ENCODE assay signal across 1 cellular context in the genomic region with DNA sequence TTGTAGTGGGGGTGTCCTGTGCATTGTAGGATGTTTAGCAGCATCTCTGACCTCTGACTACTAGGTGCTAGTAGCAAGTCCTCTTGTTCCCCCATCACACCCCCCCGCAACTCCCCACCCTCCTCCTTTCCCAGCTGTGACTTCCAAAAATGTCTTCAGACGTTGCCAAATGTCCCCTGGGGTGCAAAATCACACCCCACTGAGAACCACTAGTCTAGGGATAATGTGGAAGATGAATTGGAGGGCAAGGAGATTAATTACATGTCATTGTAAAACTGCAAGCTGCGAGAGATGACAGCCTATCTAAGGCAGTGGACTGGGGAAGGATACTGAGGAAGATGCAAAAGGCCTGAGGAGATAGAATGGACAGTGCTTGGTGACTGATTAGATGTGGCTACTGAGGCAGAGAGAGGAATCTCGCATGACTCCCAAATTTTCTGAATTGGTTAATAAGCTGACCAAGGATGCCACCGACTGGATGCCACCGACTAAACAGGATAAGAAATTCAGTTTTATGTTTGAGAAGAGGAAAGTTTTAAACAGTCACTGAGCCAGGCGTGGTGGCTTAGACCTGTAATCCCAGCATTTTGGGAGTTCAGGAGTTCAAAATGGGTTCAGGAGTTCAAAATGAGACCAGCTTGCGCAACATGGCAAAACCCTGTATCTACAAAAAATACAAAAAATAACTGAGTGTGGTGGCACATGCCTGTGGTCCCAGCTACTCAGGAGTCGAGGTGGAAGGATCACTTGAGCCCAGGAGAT.
TF ChIP-seq lines count a peak whose summit lies in the region.

No MANE protein-coding gene starts in this region.

TF ChIP-seq in HepG2, 621 proteins besides CTCF, POLR2A, EP300 and RAD21 (continued from another document):
- TF ChIP-seq ZHX2 (IDR thresholded peaks at IDR 0.05; ENCODE audit: low read depth) (no peak), ZHX2 (CRISPR knock-in tag; IDR thresholded peaks at IDR 0.05; ENCODE audit: borderline replicate concordance) (no peak), LCORL (IDR thresholded peaks at IDR 0.05) (peak; percentile 87), LCORL (CRISPR knock-in tag; IDR thresholded peaks at IDR 0.05) (peak; percentile 97), ZNF572 (CRISPR knock-in tag; IDR thresholded peaks at IDR 0.05) (no peak), YY1 (IDR thresholded peaks at IDR 0.05; ENCODE audit: insufficient read depth, insufficient replicate concordance, low read depth, low read length) (no peak), ELF1 (CRISPR knock-in tag; IDR thresholded peaks at IDR 0.05) (no peak), RBM22 (optimal IDR thresholded peaks at IDR 0.05; ENCODE audit: low read length) (no peak), TAF1 (CRISPR knock-in tag; IDR thresholded peaks at IDR 0.05) (0 out of 2 replicates have a peak, but pooled peaks have one; percentile 11), RBAK (CRISPR knock-in tag; IDR thresholded peaks at IDR 0.05) (no peak), ZSCAN21 (CRISPR knock-in tag; IDR thresholded peaks at IDR 0.05; ENCODE audit: borderline replicate concordance) (no peak), ETV5 (CRISPR knock-in tag; IDR thresholded peaks at IDR 0.05; ENCODE audit: borderline replicate concordance) (no peak), TCF12 (IDR thresholded peaks at IDR 0.05) (no peak), TCF12 (CRISPR knock-in tag; IDR thresholded peaks at IDR 0.05) (no peak), KLF15 (CRISPR knock-in tag; IDR thresholded peaks at IDR 0.05; ENCODE audit: borderline replicate concordance) (no peak), HNRNPH1 (optimal IDR thresholded peaks at IDR 0.05; ENCODE audit: low read depth, low read length) (no peak), MXD4 (CRISPR knock-in tag; IDR thresholded peaks at IDR 0.05) (no peak), NONO (IDR thresholded peaks at IDR 0.05) (no peak), NONO (CRISPR knock-in tag; conservative IDR thresholded peaks at IDR 0.05) (no peak), ZFP62 (CRISPR knock-in tag; IDR thresholded peaks at IDR 0.05) (no peak)
- TF ChIP-seq, protein P1, sequence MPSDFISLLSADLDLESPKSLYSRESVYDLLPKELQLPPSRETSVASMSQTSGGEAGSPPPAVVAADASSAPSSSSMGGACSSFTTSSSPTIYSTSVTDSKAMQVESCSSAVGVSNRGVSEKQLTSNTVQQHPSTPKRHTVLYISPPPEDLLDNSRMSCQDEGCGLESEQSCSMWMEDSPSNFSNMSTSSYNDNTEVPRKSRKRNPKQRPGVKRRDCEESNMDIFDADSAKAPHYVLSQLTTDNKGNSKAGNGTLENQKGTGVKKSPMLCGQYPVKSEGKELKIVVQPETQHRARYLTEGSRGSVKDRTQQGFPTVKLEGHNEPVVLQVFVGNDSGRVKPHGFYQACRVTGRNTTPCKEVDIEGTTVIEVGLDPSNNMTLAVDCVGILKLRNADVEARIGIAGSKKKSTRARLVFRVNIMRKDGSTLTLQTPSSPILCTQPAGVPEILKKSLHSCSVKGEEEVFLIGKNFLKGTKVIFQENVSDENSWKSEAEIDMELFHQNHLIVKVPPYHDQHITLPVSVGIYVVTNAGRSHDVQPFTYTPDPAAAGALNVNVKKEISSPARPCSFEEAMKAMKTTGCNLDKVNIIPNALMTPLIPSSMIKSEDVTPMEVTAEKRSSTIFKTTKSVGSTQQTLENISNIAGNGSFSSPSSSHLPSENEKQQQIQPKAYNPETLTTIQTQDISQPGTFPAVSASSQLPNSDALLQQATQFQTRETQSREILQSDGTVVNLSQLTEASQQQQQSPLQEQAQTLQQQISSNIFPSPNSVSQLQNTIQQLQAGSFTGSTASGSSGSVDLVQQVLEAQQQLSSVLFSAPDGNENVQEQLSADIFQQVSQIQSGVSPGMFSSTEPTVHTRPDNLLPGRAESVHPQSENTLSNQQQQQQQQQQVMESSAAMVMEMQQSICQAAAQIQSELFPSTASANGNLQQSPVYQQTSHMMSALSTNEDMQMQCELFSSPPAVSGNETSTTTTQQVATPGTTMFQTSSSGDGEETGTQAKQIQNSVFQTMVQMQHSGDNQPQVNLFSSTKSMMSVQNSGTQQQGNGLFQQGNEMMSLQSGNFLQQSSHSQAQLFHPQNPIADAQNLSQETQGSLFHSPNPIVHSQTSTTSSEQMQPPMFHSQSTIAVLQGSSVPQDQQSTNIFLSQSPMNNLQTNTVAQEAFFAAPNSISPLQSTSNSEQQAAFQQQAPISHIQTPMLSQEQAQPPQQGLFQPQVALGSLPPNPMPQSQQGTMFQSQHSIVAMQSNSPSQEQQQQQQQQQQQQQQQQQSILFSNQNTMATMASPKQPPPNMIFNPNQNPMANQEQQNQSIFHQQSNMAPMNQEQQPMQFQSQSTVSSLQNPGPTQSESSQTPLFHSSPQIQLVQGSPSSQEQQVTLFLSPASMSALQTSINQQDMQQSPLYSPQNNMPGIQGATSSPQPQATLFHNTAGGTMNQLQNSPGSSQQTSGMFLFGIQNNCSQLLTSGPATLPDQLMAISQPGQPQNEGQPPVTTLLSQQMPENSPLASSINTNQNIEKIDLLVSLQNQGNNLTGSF (CRISPR knock-in tag; IDR thresholded peaks at IDR 0.05) = no peak
